8 cellular contexts compared by ENCODE assay signal in genomic region chr13:65638572-65639168, GRCh38.
DNase-seq lines count a peak whose midpoint lies in the region; ATAC-seq, FAIRE-seq and TF ChIP-seq lines count a peak whose summit lies in the region.

No MANE protein-coding gene starts in this region.

- peak; percentile 33 for FAIRE-seq in GM18507 (lab: Jason Lieb, UNC)

- 30% methylated on average over 2 of the region's 2 CpGs for WGBS in prostate gland

- TF ChIP-seq CTCF in AG04449 (IDR thresholded peaks at IDR 0.05; ENCODE audit: insufficient read depth, low read length, missing control alignments) (peak; percentile 69), epithelial cell of proximal tubule (conservative IDR thresholded peaks at IDR 0.05; ENCODE audit: low read depth, low read length) (peak; percentile 72), prostate gland (IDR thresholded peaks at IDR 0.05) (peak in 3 of 4 experiments; percentile 11 to 39 (median 34))

- H3K27me3 ChIP-seq in prostate gland (replicated peaks; ENCODE audit: insufficient read depth) = no peaks in the 10 kb centered on the region

- peak; percentile 5 for DNase-seq in AG04449 (ENCODE audit: low read depth, low spot score)
- DNase-seq in GM18507 (ENCODE audit: extremely low spot score, insufficient read length, low read depth) = no peak
- DNase-seq in NCI-H748 treated with DMSO at 0.1 percent for 48 hours (lab: John Stamatoyannopoulos, UW) = peak; percentile 54
- peak; percentile 4 for DNase-seq in epithelial cell of proximal tubule (ENCODE audit: low read depth)
- no peak for DNase-seq in prostate gland (ENCODE audit: low spot score)
- no peak for DNase-seq in NCI-H1048 (lab: John Stamatoyannopoulos, UW)
- no peak for DNase-seq in activated CD4-positive, alpha-beta T cell treated with anti-CD3 and anti-CD28 coated beads, Interleukin-2, amount 50 U/mL, for 1 hour

- H3K4me3 ChIP-seq in AG04449 (ENCODE audit: low read depth, low read length) (no peak overlapping the region), epithelial cell of proximal tubule (ENCODE audit: low read depth, low read length) (no peak overlapping the region), prostate gland (no peak overlapping the region)

- ATAC-seq in HG03025 (IDR thresholded peaks at IDR 0.05; ENCODE audit: low FRiP score, unreplicated experiment) = peak; percentile 75

- H3K36me3 ChIP-seq in prostate gland = no peaks in the 10 kb centered on the region

- H3K9me3 ChIP-seq in prostate gland = no peaks in the 10 kb centered on the region

- no peaks in the 10 kb centered on the region for H3K4me1 ChIP-seq in prostate gland (replicated peaks)

- POLR2A ChIA-PET in AG04449 (lab: Yijun Ruan, JAX) = no interaction called here

- CTCF ChIA-PET in AG04449 (lab: Yijun Ruan, JAX) = interaction anchor here (0.6 to 1.9 kb wide), 15 partner anchors 10 to 1633 kb away, joined by 3 to 23 read pairs (median 3); no protein-coding TSS in a partner anchor

- no peak overlapping the region for H3K27ac ChIP-seq in prostate gland

- intact Hi-C loops in prostate gland (cut with DNase I) = no loop called here

- TF ChIP-seq POLR2A in prostate gland (IDR thresholded peaks at IDR 0.05) = no peak

Comparison
In these comparisons a context has a peak if more than half of its experiments do, and no peak if none do; other contexts are left out.
1. DNase-seq: peak in AG04449 (single experiment), NCI-H748 treated with DMSO at 0.1 percent for 48 hours (single experiment) and epithelial cell of proximal tubule (single experiment); none in GM18507 (single experiment), prostate gland (single experiment), NCI-H1048 (single experiment) and activated CD4-positive, alpha-beta T cell treated with anti-CD3 and anti-CD28 coated beads, Interleukin-2, amount 50 U/mL, for 1 hour (single experiment).
2. Peak in every context shown above with its lines, with median percentiles within 50 percentile points of each other: CTCF ChIP-seq.